ENCODE assay signal across 7 cellular contexts in the genomic region with DNA sequence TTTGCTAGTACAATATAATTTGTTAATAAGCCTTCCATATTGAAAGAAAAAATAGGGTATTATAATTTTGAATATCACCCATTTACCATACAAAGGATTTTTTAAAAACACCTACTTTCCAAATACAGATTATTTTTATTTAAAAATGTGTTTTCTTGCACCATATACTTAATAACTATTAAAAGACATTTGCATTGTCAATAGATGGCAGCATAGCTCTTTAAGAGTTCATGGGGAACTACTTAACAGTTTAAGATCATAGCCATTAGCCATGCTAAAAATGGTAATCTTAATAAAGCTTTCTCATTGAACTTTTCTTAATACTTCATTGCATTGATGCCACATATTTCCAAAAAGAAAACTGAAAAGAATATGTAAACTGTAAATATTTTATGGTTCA.
A peak's percentile ranks its signal among the peaks of the same experiment; 100 is the strongest.
DNase-seq lines count a peak whose midpoint lies in the region; ATAC-seq, FAIRE-seq and TF ChIP-seq lines count a peak whose summit lies in the region.

No MANE protein-coding gene starts in this region.

- H3K9me3 ChIP-seq in HEK293 (ENCODE audit: control insufficient read depth, insufficient read depth, low read depth, low read length) = no peaks in the 10 kb centered on the region

- no peak overlapping the region for H3K27ac ChIP-seq in HEK293 (ENCODE audit: extremely low read depth, low read depth, low read length)

- H3K36me3 ChIP-seq in HEK293 (ENCODE audit: control insufficient read depth in 2 of 2, insufficient read depth in 1 of 2, low read length in 2 of 2) = no peaks in the 10 kb centered on the region

- no peak overlapping the region for H3K27ac Mint-ChIP-seq in activated T-cell treated with anti-CD3 and anti-CD28 coated beads, Interleukin-2, amount 50 U/mL, for 24 hours

- CTCF ChIA-PET in HEK293 (lab: Yijun Ruan, JAX) = interaction anchor here (0.6 kb wide), 2 partner anchors 346 to 377 kb away, joined by 3 to 5 read pairs; no protein-coding TSS in a partner anchor

- peak; percentile 15 for DNase-seq in NCI-H446 treated with DMSO at 0.1 percent for 48 hours (lab: John Stamatoyannopoulos, UW)
- peak; percentile 58 for DNase-seq in renal cortical epithelial cell (ENCODE audit: low read depth)
- DNase-seq in activated T-cell treated with anti-CD3 and anti-CD28 coated beads, Interleukin-2, amount 50 U/mL, for 24 hours = no peak

- H3K4me1 Mint-ChIP-seq in activated T-cell treated with anti-CD3 and anti-CD28 coated beads, Interleukin-2, amount 50 U/mL, for 24 hours (ENCODE audit: low read depth) = no peaks in the 10 kb centered on the region

- H3K27me3 Mint-ChIP-seq in activated T-cell treated with anti-CD3 and anti-CD28 coated beads, Interleukin-2, amount 50 U/mL, for 24 hours = no peaks in the 10 kb centered on the region

- H3K9me3 Mint-ChIP-seq in activated T-cell treated with anti-CD3 and anti-CD28 coated beads, Interleukin-2, amount 50 U/mL, for 24 hours = peaks cover 2% of the 10 kb centered on the region

- POLR2A ChIA-PET in HEK293 (lab: Yijun Ruan, JAX) = no interaction called here

- peak; percentile 95 for FAIRE-seq in endometrium (lab: Jason Lieb, UNC)

- ATAC-seq in HG02642 (IDR thresholded peaks at IDR 0.05; ENCODE audit: poor library complexity, unreplicated experiment) = no peak
- ATAC-seq in GM19035 (IDR thresholded peaks at IDR 0.05; ENCODE audit: unreplicated experiment) = no peak

- no peak overlapping the region for H3K4me3 ChIP-seq in HEK293 (ENCODE audit: low read depth, low read length)

- no peaks in the 10 kb centered on the region for H3K36me3 Mint-ChIP-seq in activated T-cell treated with anti-CD3 and anti-CD28 coated beads, Interleukin-2, amount 50 U/mL, for 24 hours (ENCODE audit: low read depth)

- no peaks in the 10 kb centered on the region for H3K4me1 ChIP-seq in HEK293 (ENCODE audit: control insufficient read depth, insufficient read depth, low read length)

- TF ChIP-seq CTCF in HEK293 (tag by site-specific recombination; IDR thresholded peaks at IDR 0.05) = no peak

- H3K4me3 Mint-ChIP-seq in activated T-cell treated with anti-CD3 and anti-CD28 coated beads, Interleukin-2, amount 50 U/mL, for 24 hours = no peak overlapping the region

TF ChIP-seq in HEK293, 187 proteins besides CTCF, POLR2A, EP300 and RAD21:
- TF ChIP-seq, protein P1, sequence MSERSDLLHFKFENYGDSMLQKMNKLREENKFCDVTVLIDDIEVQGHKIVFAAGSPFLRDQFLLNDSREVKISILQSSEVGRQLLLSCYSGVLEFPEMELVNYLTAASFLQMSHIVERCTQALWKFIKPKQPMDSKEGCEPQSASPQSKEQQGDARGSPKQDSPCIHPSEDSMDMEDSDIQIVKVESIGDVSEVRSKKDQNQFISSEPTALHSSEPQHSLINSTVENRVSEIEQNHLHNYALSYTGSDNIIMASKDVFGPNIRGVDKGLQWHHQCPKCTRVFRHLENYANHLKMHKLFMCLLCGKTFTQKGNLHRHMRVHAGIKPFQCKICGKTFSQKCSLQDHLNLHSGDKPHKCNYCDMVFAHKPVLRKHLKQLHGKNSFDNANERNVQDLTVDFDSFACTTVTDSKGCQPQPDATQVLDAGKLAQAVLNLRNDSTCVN (tag by site-specific recombination; optimal IDR thresholded peaks at IDR 0.05) = no peak
- TF ChIP-seq ZNF654 (tag by site-specific recombination; IDR thresholded peaks at IDR 0.05; ENCODE audit: low read depth) = peak; percentile 40
